8 cellular contexts compared by ENCODE assay signal in the genomic region with DNA sequence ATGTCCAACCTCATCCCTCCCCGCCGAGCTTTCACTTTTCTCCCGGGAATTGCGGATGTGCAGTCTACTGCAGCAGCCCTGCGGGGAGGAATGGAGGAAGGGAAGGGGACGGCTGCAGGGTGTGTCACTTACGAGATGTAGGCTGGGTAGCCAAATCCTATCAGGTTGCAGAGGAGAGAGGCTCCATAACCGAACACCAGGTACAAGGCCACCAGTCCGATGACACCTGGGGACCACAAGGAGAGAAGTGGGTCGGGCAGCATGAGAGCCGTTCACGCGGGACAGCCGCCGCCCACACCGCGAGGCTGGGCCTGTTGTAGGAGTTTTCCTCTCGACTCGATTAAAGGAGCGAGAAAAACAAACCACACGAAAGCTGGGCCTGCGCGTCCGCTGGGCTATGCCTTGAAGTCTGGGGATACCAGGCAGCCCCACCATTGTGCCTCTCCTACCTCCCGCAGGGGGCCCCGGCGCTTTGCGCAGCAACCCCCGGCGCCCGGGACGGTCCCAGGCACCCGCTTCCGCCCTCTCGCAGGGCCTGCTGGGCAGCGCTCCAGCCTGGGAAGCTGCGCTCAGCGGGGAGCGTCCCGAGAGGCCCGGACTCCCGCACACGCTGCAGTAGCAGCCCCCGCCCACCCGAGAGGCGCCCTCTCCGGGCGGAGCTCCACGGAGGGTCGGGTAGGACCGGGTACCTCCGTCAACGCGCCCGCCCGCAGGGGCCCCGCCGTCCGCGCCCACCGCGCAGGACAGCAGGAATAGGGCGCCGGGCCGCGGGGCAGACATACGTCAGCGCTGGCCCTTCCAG. TPM values are rescaled to one million over a fixed set of nuclear protein-coding genes. Genes with fewer than 3 reads are reported as not detected.
DNase-seq lines count a peak whose midpoint lies in the region; ATAC-seq and TF ChIP-seq lines count a peak whose summit lies in the region.

No MANE protein-coding gene starts in this region.

- H3K4me3 Mint-ChIP-seq in Caco-2 (ENCODE audit: unreplicated experiment), result peak overlapping the region; percentile 100
- H3K4me3 Mint-ChIP-seq in natural killer cell, result peak overlapping the region; percentile 85

- H3K36me3 Mint-ChIP-seq in Caco-2 (ENCODE audit: insufficient read depth, unreplicated experiment) (peaks cover 33% of the 10 kb centered on the region), natural killer cell (no peaks in the 10 kb centered on the region)

- H3K27ac Mint-ChIP-seq in Caco-2 (ENCODE audit: unreplicated experiment), result peak overlapping the region; percentile 99
- H3K27ac Mint-ChIP-seq in natural killer cell, result peak overlapping the region; percentile 86 to 90

- H3K27ac ChIP-seq in HL-60 (replicated peaks) (peak overlapping the region; percentile 93), substantia nigra (ENCODE audit: low read depth, low read length, poor library complexity, severe bottlenecking) (peak overlapping the region; percentile 93)

- H3K4me1 Mint-ChIP-seq in Caco-2 (ENCODE audit: low read depth, unreplicated experiment) (peaks cover 25% of the 10 kb centered on the region), natural killer cell (peaks cover 70 to 72% of the 10 kb centered on the region in 2 donors)

- intact Hi-C loops in Caco-2 (cut with micrococcal nuclease; ENCODE audit: unreplicated experiment), result loop anchor here (10.0 kb wide), 2 partner anchors 216 to 366 kb away; no protein-coding TSS in a partner anchor
- intact Hi-C loops in natural killer cell (cut with micrococcal nuclease), result loop anchor here (5.0 to 10.0 kb wide), 3 partner anchors 41 to 591 kb away; a partner anchor contains a TSS

- H3K9me3 ChIP-seq in Caco-2, result no peaks in the 10 kb centered on the region

- CTCF ChIA-PET in Caco-2 (lab: Charles Lee), result interaction anchor here (0.6 to 2.7 kb wide), 5 partner anchors 39 to 647 kb away, joined by 3 to 10 read pairs (median 4); no protein-coding TSS in a partner anchor

- POLR2A ChIA-PET in Caco-2 (lab: Charles Lee), result interaction anchor here (1.5 to 2.1 kb wide), 3 partner anchors 48 to 60 kb away, joined by 5 to 14 read pairs (median 13); a partner anchor contains a TSS

- peaks cover 10% of the 10 kb centered on the region for H3K4me1 ChIP-seq in Caco-2

- H3K27me3 Mint-ChIP-seq in Caco-2 (ENCODE audit: insufficient read depth, unreplicated experiment) (no peaks in the 10 kb centered on the region), natural killer cell (ENCODE audit: low read depth in 2 of 2) (no peaks in the 10 kb centered on the region)

- DNase-seq in Caco-2 (peak; percentile 69 to 74), GM20000 (ENCODE audit: low spot score) (peak; percentile 77), HL-60 (ENCODE audit: low read depth in 1 of 2, low spot score in 1 of 2) (peak in 1 of 2 experiments; percentile 34), fibroblast of pulmonary artery (ENCODE audit: low read depth) (peak; percentile 72), natural killer cell (peak; percentile 44), substantia nigra (lab: John Stamatoyannopoulos, UW) (peak in 47 of 49 donors; percentile 5 to 83 (median 53))
- peak; percentile 86 for DNase-seq in activated effector memory CD4-positive, alpha-beta T cell treated with anti-CD3 and anti-CD28 coated beads, Interleukin-2, amount 50 U/mL, for 16 hours

- H3K4me3 ChIP-seq in Caco-2 (ENCODE audit: low read depth, low read length), result peak overlapping the region; percentile 99
- peak overlapping the region; percentile 73 for H3K4me3 ChIP-seq in HL-60 (replicated peaks; ENCODE audit: insufficient read depth, low read length)
- H3K4me3 ChIP-seq in fibroblast of pulmonary artery (replicated peaks; ENCODE audit: low read depth, low read length), result peak overlapping the region; percentile 92

- peak; percentile 32 to 50 (median 38) for ATAC-seq in natural killer cell

- H3K36me3 ChIP-seq in Caco-2 (ENCODE audit: control insufficient read depth, insufficient read depth, low read length), result peaks cover 3% of the 10 kb centered on the region; the same call in 1 of the 2 replicates

- no TSS peak for BruUV-seq in Caco-2 (replicated peaks; lab: Mats Ljungman, UMichigan)

- no peaks in the 10 kb centered on the region for H3K27me3 ChIP-seq in Caco-2 (replicated peaks; ENCODE audit: control insufficient read depth, insufficient read depth, low read length)
- H3K27me3 ChIP-seq in HL-60 (ENCODE audit: insufficient read depth, poor library complexity, severe bottlenecking), result no peaks in the 10 kb centered on the region

- H3K9me3 Mint-ChIP-seq in Caco-2 (ENCODE audit: unreplicated experiment), result no peaks in the 10 kb centered on the region
- no peaks in the 10 kb centered on the region for H3K9me3 Mint-ChIP-seq in natural killer cell

- TF ChIP-seq CTCF in Caco-2 (IDR thresholded peaks at IDR 0.05; ENCODE audit: insufficient read depth in 1 of 2, low read depth in 1 of 2, low read length in 1 of 2, severe bottlenecking in 1 of 2, unreplicated experiment in 1 of 2) (no peak), GM20000 (IDR thresholded peaks at IDR 0.05; ENCODE audit: extremely low read depth, missing control alignments) (no peak), HL-60 (IDR thresholded peaks at IDR 0.05; ENCODE audit: insufficient read depth, low read length) (no peak), fibroblast of pulmonary artery (IDR thresholded peaks at IDR 0.05; ENCODE audit: low read length, missing control alignments) (no peak), natural killer cell (IDR thresholded peaks at IDR 0.05) (no peak)

TF ChIP-seq in PFSK-1, 5 proteins besides CTCF, POLR2A, EP300 and RAD21:
- peak; percentile 19; the same call in 1 of the 2 replicates for TF ChIP-seq SIN3A (IDR thresholded peaks at IDR 0.05; ENCODE audit: borderline replicate concordance, insufficient read depth, low read length)
- TF ChIP-seq, protein P1, sequence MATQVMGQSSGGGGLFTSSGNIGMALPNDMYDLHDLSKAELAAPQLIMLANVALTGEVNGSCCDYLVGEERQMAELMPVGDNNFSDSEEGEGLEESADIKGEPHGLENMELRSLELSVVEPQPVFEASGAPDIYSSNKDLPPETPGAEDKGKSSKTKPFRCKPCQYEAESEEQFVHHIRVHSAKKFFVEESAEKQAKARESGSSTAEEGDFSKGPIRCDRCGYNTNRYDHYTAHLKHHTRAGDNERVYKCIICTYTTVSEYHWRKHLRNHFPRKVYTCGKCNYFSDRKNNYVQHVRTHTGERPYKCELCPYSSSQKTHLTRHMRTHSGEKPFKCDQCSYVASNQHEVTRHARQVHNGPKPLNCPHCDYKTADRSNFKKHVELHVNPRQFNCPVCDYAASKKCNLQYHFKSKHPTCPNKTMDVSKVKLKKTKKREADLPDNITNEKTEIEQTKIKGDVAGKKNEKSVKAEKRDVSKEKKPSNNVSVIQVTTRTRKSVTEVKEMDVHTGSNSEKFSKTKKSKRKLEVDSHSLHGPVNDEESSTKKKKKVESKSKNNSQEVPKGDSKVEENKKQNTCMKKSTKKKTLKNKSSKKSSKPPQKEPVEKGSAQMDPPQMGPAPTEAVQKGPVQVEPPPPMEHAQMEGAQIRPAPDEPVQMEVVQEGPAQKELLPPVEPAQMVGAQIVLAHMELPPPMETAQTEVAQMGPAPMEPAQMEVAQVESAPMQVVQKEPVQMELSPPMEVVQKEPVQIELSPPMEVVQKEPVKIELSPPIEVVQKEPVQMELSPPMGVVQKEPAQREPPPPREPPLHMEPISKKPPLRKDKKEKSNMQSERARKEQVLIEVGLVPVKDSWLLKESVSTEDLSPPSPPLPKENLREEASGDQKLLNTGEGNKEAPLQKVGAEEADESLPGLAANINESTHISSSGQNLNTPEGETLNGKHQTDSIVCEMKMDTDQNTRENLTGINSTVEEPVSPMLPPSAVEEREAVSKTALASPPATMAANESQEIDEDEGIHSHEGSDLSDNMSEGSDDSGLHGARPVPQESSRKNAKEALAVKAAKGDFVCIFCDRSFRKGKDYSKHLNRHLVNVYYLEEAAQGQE (IDR thresholded peaks at IDR 0.05; ENCODE audit: insufficient read depth in 1 of 2, low read depth in 2 of 2, low read length in 2 of 2), result no peak

RNA-seq across cellular contexts. Expression of a gene that starts 0.8 kb away (rescaled TPM):
- 88.2 and 99.3 TPM in 2 replicates for total RNA-seq in Caco-2 (2022)
- 99.3 TPM for polyA plus RNA-seq in PFSK-1 (2012; ENCODE audit: insufficient read length, low read depth)
- total RNA-seq in natural killer cell, result 10 to 100 TPM; 42.8 to 46.5 (median 46.5) TPM

RNA-seq across cellular contexts. Expression of a gene that starts 55.4 kb away (rescaled TPM):
- 146 and 149 TPM in 2 replicates for total RNA-seq in Caco-2 (2022)
- polyA plus RNA-seq in PFSK-1 (2012; ENCODE audit: insufficient read length, low read depth), result 8.4 TPM
- 10 to 100 TPM; 69.3 to 82.9 (median 76.7) TPM for total RNA-seq in natural killer cell
